ENCODE assay signal across 11 cellular contexts in genomic region chr3:134677196-134677986, GRCh38. TPM values are rescaled to one million over a fixed set of nuclear protein-coding genes. Genes with fewer than 3 reads are reported as not detected.
DNase-seq lines count a peak whose midpoint lies in the region; ATAC-seq, FAIRE-seq and TF ChIP-seq lines count a peak whose summit lies in the region.
"Had no signal": no experiment of that assay in that cellular context is flagged by ENCODE, and none has a peak within 500 bp of the region (broad histone marks: within the 10 kb centered on the region; RNA-seq: fewer than 3 reads in every experiment).

No MANE protein-coding gene starts in this region.

- CTCF ChIA-PET in K562 (lab: Yijun Ruan, JAX; ENCODE audit: low intra/inter-chr PET ratio): interaction anchor here (1.7 kb wide), 1 partner anchor 77 kb away, joined by 6 read pairs; no protein-coding TSS in a partner anchor

- H3K79me2 ChIP-seq in DOHH2 (ENCODE audit: control insufficient read depth, low read length) (no peaks in the 10 kb centered on the region), K562 (ENCODE audit: control insufficient read depth, insufficient read depth, low read length) (no peaks in the 10 kb centered on the region)

- BruUV-seq in K562 (replicated peaks; lab: Mats Ljungman, UMichigan): no TSS peak

- in situ Hi-C loops in K562 (cut with MboI): no loop called here

- DNase-seq in K562 (ENCODE audit: extremely low read depth in 1 of 4, low spot score in 3 of 4) (peak; percentile 43 to 67 (median 61)), lower lobe of right lung (peak; percentile 51), GM19239 (ENCODE audit: insufficient read length, low spot score) (no peak), putamen (ENCODE audit: low spot score) (no peak)
- DNase-seq: GOT3 had no signal

- TF ChIP-seq RAD21 in K562 (CRISPR knock-in tag; conservative IDR thresholded peaks at IDR 0.05 in 1 of 2, IDR thresholded peaks at IDR 0.05 in 1 of 2): peak; percentile 26 to 49; a peak in 3 of 4 replicates

- POLR2A ChIA-PET in K562 (lab: Yijun Ruan, JAX): no interaction called here

- 5% methylated on average over 8 of the region's 11 CpGs for WGBS in K562 (ENCODE audit: insufficient coverage, low coverage, missing lambda C conversion rate)

- H3K4me2 ChIP-seq in DOHH2 (ENCODE audit: low read length): no peak overlapping the region
- H3K4me2 ChIP-seq in K562 (ENCODE audit: insufficient read depth, low read length): peak overlapping the region; percentile 52; the same call in 1 of the 2 replicates

- H3K4me1 ChIP-seq in DOHH2 (ENCODE audit: control insufficient read depth, low read length) (no peaks in the 10 kb centered on the region), K562 (replicated peaks in 1 of 2; ENCODE audit: control insufficient read depth in 2 of 2, insufficient read depth in 2 of 2, low read length in 2 of 2) (no peaks in the 10 kb centered on the region), lower lobe of right lung (no peaks in the 10 kb centered on the region)

- H3K9ac ChIP-seq in K562 (ENCODE audit: insufficient read depth in 1 of 2, low read depth in 2 of 2, low read length in 2 of 2): no peak overlapping the region

- H3K27ac ChIP-seq in DOHH2 (ENCODE audit: low read depth, low read length): no peak overlapping the region
- no peak overlapping the region for H3K27ac ChIP-seq in K562 (ENCODE audit: extremely low read depth, low read depth, low read length)
- no peak overlapping the region for H3K27ac ChIP-seq in lower lobe of right lung

- intact Hi-C loops in K562 (cut with micrococcal nuclease): loop anchor here (1.0 kb wide), 1 partner anchor 76 kb away; no protein-coding TSS in a partner anchor
- intact Hi-C loops in lower lobe of right lung (cut with DNase I): no loop called here

- no peaks in the 10 kb centered on the region for H3K9me1 ChIP-seq in K562 (ENCODE audit: control insufficient read depth, insufficient read depth, low read length)

- FAIRE-seq in K562 (lab: Jason Lieb, UNC): peak; percentile 87
- no peak for FAIRE-seq in GM19239 (lab: Jason Lieb, UNC)

- H3F3A ChIP-seq in DOHH2 (ENCODE audit: control insufficient read depth, insufficient read depth): no peaks in the 10 kb centered on the region

- H3K9me3 ChIP-seq in DOHH2 (ENCODE audit: control insufficient read depth, insufficient read depth, low read length) (peaks cover 16% of the 10 kb centered on the region), K562 (replicated peaks; ENCODE audit: control insufficient read depth, insufficient read depth, low read depth, low read length) (no peaks in the 10 kb centered on the region), lower lobe of right lung (peaks cover 19% of the 10 kb centered on the region)

- no peaks in the 10 kb centered on the region for H3K9me2 ChIP-seq in DOHH2 (replicated peaks; ENCODE audit: control insufficient read depth, low read length)

- peak; percentile 72 for TF ChIP-seq CTCF in DOHH2 (IDR thresholded peaks at IDR 0.05; ENCODE audit: low read depth, low read length, poor library complexity, severe bottlenecking)
- peak; percentile 71 to 79 (median 76) for TF ChIP-seq CTCF in K562 (IDR thresholded peaks at IDR 0.05 in 2 of 3, conservative IDR thresholded peaks at IDR 0.05 in 1 of 3; ENCODE audit: insufficient read depth in 2 of 3, low read depth in 1 of 3, low read length in 3 of 3)
- TF ChIP-seq CTCF in lower lobe of right lung (IDR thresholded peaks at IDR 0.05): peak; percentile 41

- H4K20me1 ChIP-seq in DOHH2 (ENCODE audit: control insufficient read depth, insufficient read depth, low read depth, low read length) (no peaks in the 10 kb centered on the region), K562 (replicated peaks; ENCODE audit: control insufficient read depth, insufficient read depth, low read length) (no peaks in the 10 kb centered on the region)

- no peak for TF ChIP-seq EP300 in K562 (IDR thresholded peaks at IDR 0.05; ENCODE audit: low read length)

- H3K36me3 ChIP-seq in DOHH2 (ENCODE audit: control insufficient read depth, low read length): no peaks in the 10 kb centered on the region
- H3K36me3 ChIP-seq in K562 (ENCODE audit: control insufficient read depth, insufficient read depth, low read length): no peaks in the 10 kb centered on the region
- H3K36me3 ChIP-seq in lower lobe of right lung: no peaks in the 10 kb centered on the region

- peak overlapping the region; percentile 70 for H2AFZ ChIP-seq in K562 (ENCODE audit: low read depth, low read length)

- ATAC-seq in HG03565 (IDR thresholded peaks at IDR 0.05; ENCODE audit: unreplicated experiment) (peak; percentile 56), K562 (peak; percentile 98), lower lobe of right lung (peak; percentile 54 to 64), GM21526 (IDR thresholded peaks at IDR 0.05; ENCODE audit: low FRiP score, unreplicated experiment) (no peak), GM18498 (IDR thresholded peaks at IDR 0.05; ENCODE audit: unreplicated experiment) (no peak)

- TF ChIP-seq POLR2A in K562 (conservative IDR thresholded peaks at IDR 0.05): no peak

- H3K4me3 ChIP-seq in DOHH2 (ENCODE audit: low read length) (no peak overlapping the region), K562 (no peak overlapping the region), lower lobe of right lung (no peak overlapping the region)
- H3K4me3 ChIP-seq: lung had no signal

- H3K27me3 ChIP-seq in DOHH2 (ENCODE audit: control insufficient read depth, low read length) (no peaks in the 10 kb centered on the region), K562 (ENCODE audit: control insufficient read depth in 2 of 2, insufficient read depth in 2 of 2, low read length in 2 of 2) (peaks cover 0 to 3% of the 10 kb centered on the region in 2 experiments; a peak in 1 of 5 replicates), lower lobe of right lung (ENCODE audit: low read depth) (no peaks in the 10 kb centered on the region)

TF ChIP-seq in K562, 482 proteins besides CTCF, POLR2A, EP300 and RAD21 (continues in another document):
- TF ChIP-seq NFIC (IDR thresholded peaks at IDR 0.05) (no peak), ZBTB34 (CRISPR knock-in tag; IDR thresholded peaks at IDR 0.05) (no peak), ZC3H8 (IDR thresholded peaks at IDR 0.05) (no peak), ZSCAN32 (CRISPR knock-in tag; IDR thresholded peaks at IDR 0.05) (peak; percentile 39; the same call in 1 of the 2 replicates), ZNF668 (CRISPR knock-in tag; IDR thresholded peaks at IDR 0.05) (no peak), SAP30 (IDR thresholded peaks at IDR 0.05; ENCODE audit: borderline replicate concordance, insufficient read depth, low read depth, low read length, poor library complexity, severe bottlenecking) (no peak), CREB5 (CRISPR knock-in tag; IDR thresholded peaks at IDR 0.05) (no peak), ZNF507 (tag; conservative IDR thresholded peaks at IDR 0.05) (no peak), ZNF274 (IDR thresholded peaks at IDR 0.05; ENCODE audit: borderline replicate concordance, low read depth, low read length) (no peak), ZNF695 (CRISPR knock-in tag; IDR thresholded peaks at IDR 0.05) (no peak), ESRRB (CRISPR knock-in tag; IDR thresholded peaks at IDR 0.05; ENCODE audit: borderline replicate concordance) (no peak), L3MBTL2 (IDR thresholded peaks at IDR 0.05) (peak; percentile 66; the same call in 1 of the 2 replicates), POLR2B (IDR thresholded peaks at IDR 0.05; ENCODE audit: low read depth, partially characterized antibody) (no peak), HDAC1 (IDR thresholded peaks at IDR 0.05) (no peak), ERF (CRISPR knock-in tag; IDR thresholded peaks at IDR 0.05) (no peak)

RNA-seq across cellular contexts. Expression of gene KY, which starts 26.6 kb away (rescaled TPM):
- total RNA-seq in K562 (2011; cell fraction: chromatin; rRNA removed; ENCODE audit: low replicate concordance): not detected in 2 replicates
- not detected in 2 replicates for total RNA-seq in K562 (2011; cell fraction: nucleolus; rRNA removed)
- not detected in 2 replicates for total RNA-seq in K562 (2011; cell fraction: nucleoplasm; rRNA removed)
- not detected in 2 replicates for total RNA-seq in K562 (2014; rRNA removed)
- total RNA-seq in K562 (2014; rRNA removed; fragmentation: Illumina TruSeq; extraction: Trizol): not detected in 2 replicates
- total RNA-seq in K562 (2015; rRNA removed; fragmentation: Illumina TruSeq; extraction: Trizol): not detected in 2 replicates
- not detected in 2 replicates for total RNA-seq in K562 (2021)
- polyA plus RNA-seq in K562 (2011; rRNA removed): not detected in 2 replicates
- polyA plus RNA-seq in K562 (2011; cell fraction: cytosol; rRNA removed): not detected in 2 replicates
- polyA plus RNA-seq in K562 (2011; cell fraction: nucleus; rRNA removed): not detected in 2 replicates
- not detected in 2 replicates for polyA plus RNA-seq in K562 (2012)
- polyA plus RNA-seq in K562 (2014; fragmentation: Illumina TruSeq; extraction: Trizol): not detected in 2 replicates
- polyA plus RNA-seq in K562 (2014; fragmentation: Nextera tagmentation; extraction: Ambion mirVana): not detected
- not detected in 2 replicates for polyA plus RNA-seq in K562 (2014; rRNA removed)
- polyA minus RNA-seq in K562 (2011; rRNA and poly(A)+ RNA removed): not detected in 2 replicates
- polyA minus RNA-seq in K562 (2011; cell fraction: cytosol; rRNA and poly(A)+ RNA removed): not detected in 2 replicates
- not detected in 2 replicates for polyA minus RNA-seq in K562 (2011; cell fraction: nucleus; rRNA and poly(A)+ RNA removed)
- total RNA-seq in lower lobe of right lung: 0.24 TPM
- total RNA-seq: subcutaneous adipose tissue had no signal

Comparison
In these comparisons a context has a peak if more than half of its experiments do, and no peak if none do; other contexts are left out.
1. ATAC-seq: peak in HG03565 (single experiment), K562 (single experiment) and lower lobe of right lung (2 of 2); none in GM21526 (single experiment) and GM18498 (single experiment).
2. DNase-seq: peak in K562 (4 of 4) and lower lobe of right lung (single experiment); none in GM19239 (single experiment) and putamen (single experiment).
3. Peak in every context shown above with its lines, with median percentiles within 50 percentile points of each other: CTCF ChIP-seq.